ENCODE assay signal across 13 cellular contexts in the genomic region with DNA sequence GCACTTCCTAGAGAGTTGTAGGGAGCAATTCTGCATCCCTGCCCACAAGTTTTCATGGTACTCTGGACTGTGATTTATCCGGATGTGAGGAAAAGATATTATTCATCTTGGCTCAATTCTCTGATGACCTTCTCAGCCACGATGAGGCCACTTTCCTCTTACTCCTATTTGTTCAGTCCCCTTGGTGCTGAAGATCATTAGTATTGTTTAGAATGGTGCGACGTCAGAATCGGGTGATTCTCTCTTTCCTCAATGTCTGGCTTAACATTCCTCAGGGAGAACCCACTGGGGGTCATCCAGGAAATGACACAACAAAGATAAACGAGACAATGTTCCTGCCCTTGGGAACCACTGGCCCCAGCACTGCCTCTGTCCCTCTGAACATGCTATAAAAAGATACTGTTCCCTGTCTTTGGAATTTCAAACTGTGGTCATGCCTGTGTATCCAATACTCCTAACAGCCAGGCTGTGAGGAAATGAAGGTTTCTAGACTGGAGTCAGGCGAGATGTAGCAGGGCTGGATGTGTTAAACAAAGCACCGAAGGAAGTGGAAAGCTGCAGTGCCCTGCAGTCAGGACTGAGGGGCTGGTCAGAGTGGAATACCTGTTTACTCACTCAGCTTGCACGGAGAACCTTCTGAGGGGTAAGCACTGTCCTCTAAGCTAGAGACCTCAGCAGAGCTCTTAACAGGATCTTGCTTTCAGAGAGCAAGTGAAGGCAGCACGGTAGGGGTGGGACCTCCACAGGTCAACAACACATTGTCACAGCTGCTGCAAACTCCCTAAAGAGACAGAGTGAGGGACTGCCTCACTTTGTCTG. TPM values are rescaled to one million over a fixed set of nuclear protein-coding genes. Genes with fewer than 3 reads are reported as not detected.
A peak's percentile ranks its signal among the peaks of the same experiment; 100 is the strongest.
DNase-seq lines count a peak whose midpoint lies in the region; ATAC-seq and TF ChIP-seq lines count a peak whose summit lies in the region.
"Had no signal": no experiment of that assay in that cellular context is flagged by ENCODE, and none has a peak within 500 bp of the region (broad histone marks: within the 10 kb centered on the region; RNA-seq: fewer than 3 reads in every experiment).

No MANE protein-coding gene starts in this region.

- H3F3A ChIP-seq in MM.1S (ENCODE audit: insufficient read depth, low read length) = no peaks in the 10 kb centered on the region

- H3K79me2 ChIP-seq in osteoblast (ENCODE audit: insufficient read depth, low read length) (no peaks in the 10 kb centered on the region), MM.1S (ENCODE audit: low read length) (no peaks in the 10 kb centered on the region)

- DNase-seq in EH (ENCODE audit: low read depth) (peak; percentile 97), SJSA1 (ENCODE audit: low read depth in 1 of 2, low spot score in 2 of 2) (peak; percentile 80 to 92), osteoblast (ENCODE audit: insufficient read length, low spot score, missing footprints) (peak; percentile 90), MM.1S (no peak), OCI-M2 (lab: John Stamatoyannopoulos, UW; ENCODE audit: unreplicated experiment) (no peak), T-helper 17 cell (no peak)
- DNase-seq: kidney, sigmoid colon, T-helper 1 cell had no signal

- no peak overlapping the region for H3K4me3 Mint-ChIP-seq in T-helper 17 cell

- no peak overlapping the region for H3K9ac ChIP-seq in MM.1S (ENCODE audit: low read length)

- TF ChIP-seq CTCF in gastroesophageal sphincter (IDR thresholded peaks at IDR 0.05) (no peak), osteoblast (IDR thresholded peaks at IDR 0.05; ENCODE audit: extremely low read depth, low read depth, low read length) (no peak), MM.1S (IDR thresholded peaks at IDR 0.05; ENCODE audit: low read length) (no peak)

- H3K27me3 ChIP-seq in SJSA1 (replicated peaks) (no peaks in the 10 kb centered on the region), gastroesophageal sphincter (no peaks in the 10 kb centered on the region), osteoblast (ENCODE audit: insufficient read depth, low read length) (no peaks in the 10 kb centered on the region), MM.1S (replicated peaks; ENCODE audit: insufficient read depth, low read length) (no peaks in the 10 kb centered on the region)
- H3K27me3 ChIP-seq: sigmoid colon had no signal

- WGBS in gastroesophageal sphincter (ENCODE audit: low coverage in 1 of 2), 2 donors = 10 to 16% methylated on average over 7 of the region's 10 CpGs

- no peak for TF ChIP-seq EP300 in gastroesophageal sphincter (IDR thresholded peaks at IDR 0.05)

- H3K27ac ChIP-seq in SJSA1 (peak overlapping the region; percentile 80), gastroesophageal sphincter (peak overlapping the region in 2 of 4 donors; percentile 29 to 38), osteoblast (ENCODE audit: low read depth, low read length) (peak overlapping the region; percentile 78), MM.1S (ENCODE audit: low read length) (no peak overlapping the region)
- H3K27ac ChIP-seq: dorsolateral prefrontal cortex, HL-60, sigmoid colon had no signal

- H3K4me1 ChIP-seq in SJSA1 (replicated peaks) = peaks cover 14% of the 10 kb centered on the region
- H3K4me1 ChIP-seq in gastroesophageal sphincter = peaks cover 0 to 14% (median 11%) of the 10 kb centered on the region in 3 donors
- peaks cover 18% of the 10 kb centered on the region for H3K4me1 ChIP-seq in osteoblast (ENCODE audit: insufficient read depth, low read length)
- H3K4me1 ChIP-seq in MM.1S (ENCODE audit: low read length) = no peaks in the 10 kb centered on the region
- H3K4me1 ChIP-seq: sigmoid colon had no signal

- no peak overlapping the region for H3K27ac Mint-ChIP-seq in T-helper 17 cell

- H3K36me3 Mint-ChIP-seq in T-helper 17 cell (ENCODE audit: low read depth) = no peaks in the 10 kb centered on the region

- no peak overlapping the region; the same call in 1 of the 2 replicates for H3K4me3 ChIP-seq in SJSA1
- H3K4me3 ChIP-seq in gastroesophageal sphincter = no peak overlapping the region
- H3K4me3 ChIP-seq in osteoblast (ENCODE audit: insufficient read depth, low read length) = peak overlapping the region; percentile 26
- H3K4me3 ChIP-seq in MM.1S (ENCODE audit: low read length) = no peak overlapping the region
- H3K4me3 ChIP-seq: dorsolateral prefrontal cortex, sigmoid colon had no signal

- no peaks in the 10 kb centered on the region for H3K36me3 ChIP-seq in SJSA1
- no peaks in the 10 kb centered on the region for H3K36me3 ChIP-seq in gastroesophageal sphincter
- no peaks in the 10 kb centered on the region for H3K36me3 ChIP-seq in osteoblast (ENCODE audit: insufficient read depth, low read length)
- H3K36me3 ChIP-seq in MM.1S (replicated peaks; ENCODE audit: insufficient read depth, low read length) = no peaks in the 10 kb centered on the region
- H3K36me3 ChIP-seq: sigmoid colon had no signal

- peaks cover 18% of the 10 kb centered on the region for H3K27me3 Mint-ChIP-seq in T-helper 17 cell

- no peaks in the 10 kb centered on the region for H3K4me1 Mint-ChIP-seq in T-helper 17 cell

- no peaks in the 10 kb centered on the region for H3K9me2 ChIP-seq in MM.1S (replicated peaks; ENCODE audit: insufficient read depth, low read length)

- H3K4me2 ChIP-seq in osteoblast (ENCODE audit: insufficient read depth, low read length) (peak overlapping the region; percentile 73), MM.1S (ENCODE audit: low read depth, low read length) (no peak overlapping the region)

- H3K9me3 ChIP-seq in SJSA1 (replicated peaks) = no peaks in the 10 kb centered on the region
- peaks cover 0 to 7% (median 0%) of the 10 kb centered on the region in 3 donors for H3K9me3 ChIP-seq in gastroesophageal sphincter
- H3K9me3 ChIP-seq in osteoblast (ENCODE audit: low read depth, low read length) = peaks cover 3% of the 10 kb centered on the region
- H3K9me3 ChIP-seq in MM.1S (replicated peaks; ENCODE audit: insufficient read depth, low read length) = no peaks in the 10 kb centered on the region
- H3K9me3 ChIP-seq in T-helper 17 cell (ENCODE audit: control insufficient read depth, low read length, poor library complexity, severe bottlenecking) = no peaks in the 10 kb centered on the region
- H3K9me3 ChIP-seq: sigmoid colon had no signal

- H2AFZ ChIP-seq in osteoblast (ENCODE audit: low read length) (peak overlapping the region; percentile 24), MM.1S (ENCODE audit: low read length) (no peak overlapping the region)

- no peak for TF ChIP-seq POLR2A in gastroesophageal sphincter (IDR thresholded peaks at IDR 0.05)

- H4K20me1 ChIP-seq in osteoblast (ENCODE audit: insufficient read depth, low read length) = no peaks in the 10 kb centered on the region
- H4K20me1 ChIP-seq in MM.1S (ENCODE audit: insufficient read depth, low read length) = no peaks in the 10 kb centered on the region

- peak; percentile 45 for ATAC-seq in gastroesophageal sphincter
- no peak for ATAC-seq in GM19351 (IDR thresholded peaks at IDR 0.05; ENCODE audit: unreplicated experiment)
- no peak for ATAC-seq in T-helper 17 cell

RNA-seq across cellular contexts. Expression of gene GLI2, which starts 12.9 kb away (rescaled TPM):
- total RNA-seq in SJSA1 (2014; rRNA removed; shearing (Covaris generic)) = 8.8 and 20.0 TPM in 2 replicates
- 10 to 100 TPM in 2 of 4 donors, 1 to 10 TPM in 2; 6.3 to 22.3 (median 11.0) TPM for total RNA-seq in gastroesophageal sphincter
- total RNA-seq in osteoblast = 3.8 and 10.1 TPM in 2 replicates
- not detected for total RNA-seq in T-helper 17 cell

Comparison
In these comparisons a context has a peak if more than half of its experiments do, and no peak if none do; other contexts are left out.
1. DNase-seq: peak in EH (single experiment), SJSA1 (2 of 2) and osteoblast (single experiment); none in MM.1S (single experiment), OCI-M2 (single experiment) and T-helper 17 cell (0 of 3).